ENCODE assay signal across 31 cellular contexts in genomic region chr19:536031-536880, GRCh38. TPM values are rescaled to one million over a fixed set of nuclear protein-coding genes. Genes with fewer than 3 reads are reported as not detected.
"Had no signal": no experiment of that assay in that cellular context is flagged by ENCODE, and none has a peak within 500 bp of the region (broad histone marks: within the 10 kb centered on the region; RNA-seq: fewer than 3 reads in every experiment).

No MANE protein-coding gene starts in this region.

- H3K9me3 ChIP-seq: esophagus muscularis mucosa, psoas muscle, sigmoid colon, testis, tibial artery, upper lobe of left lung, uterus had no signal

- ATAC-seq: left ventricle myocardium superior; natural killer cell; psoas muscle; right cardiac atrium; stimulated activated memory B cell treated with anti-CD40 and anti-IgM and Interleukin-4, amounts not matched to agents 10 μg/mL and 1 μg/mL and 100 μg/mL, for 72 hours; stimulated activated naive CD8-positive, alpha-beta T cell treated with anti-CD3 and anti-CD28 coated beads, Interleukin-15, Interleukin-2, amounts not matched to agents 100 U/mL and 50 U/mL, for 24 hours had no signal

- H3K27ac ChIP-seq: neural progenitor cell, testis, tibial artery, uterus had no signal

- FAIRE-seq: endothelial cell of umbilical vein had no signal

- H3K9ac ChIP-seq: neural progenitor cell had no signal

- DNase-seq: dermis blood vessel endothelial cell; effector memory CD4-positive, alpha-beta T cell; foreskin melanocyte; hypothalamus; immature natural killer cell; islet precursor cell; left ventricle myocardium superior; natural killer cell; nucleus accumbens; psoas muscle; sigmoid colon; stimulated activated CD4-positive, alpha-beta T cell treated with anti-CD3 and anti-CD28 coated beads, Interleukin-4, amount 100 ng/mL, for 4 hours; stimulated activated naive CD8-positive, alpha-beta T cell treated with anti-CD3 and anti-CD28 coated beads, Interleukin-15, Interleukin-2, amounts not matched to agents 100 U/mL and 50 U/mL, for 24 hours; substantia nigra; testis; tibial artery; uterus had no signal

- H3K4me2 ChIP-seq: neural progenitor cell had no signal

- H3K27me3 ChIP-seq: esophagus muscularis mucosa, neural progenitor cell, sigmoid colon, testis, tibial artery, upper lobe of left lung, uterus had no signal

- H3K36me3 ChIP-seq: neural progenitor cell, uterus had no signal

- H3K4me3 ChIP-seq: coronary artery, esophagus muscularis mucosa, lung, neural progenitor cell, sigmoid colon, testis, tibial artery, upper lobe of left lung, uterus had no signal

- H2AFZ ChIP-seq: neural progenitor cell had no signal

RNA-seq across cellular contexts. Expression of gene GZMM, which starts 7.6 kb away (rescaled TPM):
- total RNA-seq: dermis blood vessel endothelial cell, endothelial cell of umbilical vein, epithelial cell of proximal tubule, osteocyte, psoas muscle, renal cortical epithelial cell, skeletal muscle tissue had no signal
- polyA plus RNA-seq: endothelial cell of umbilical vein had no signal

RNA-seq across cellular contexts. Expression of gene MADCAM1, which starts 40.0 kb away (rescaled TPM):
- total RNA-seq: mononuclear cell had no signal
- polyA plus RNA-seq: fibroblast of lung had no signal
